In the genomic region with DNA sequence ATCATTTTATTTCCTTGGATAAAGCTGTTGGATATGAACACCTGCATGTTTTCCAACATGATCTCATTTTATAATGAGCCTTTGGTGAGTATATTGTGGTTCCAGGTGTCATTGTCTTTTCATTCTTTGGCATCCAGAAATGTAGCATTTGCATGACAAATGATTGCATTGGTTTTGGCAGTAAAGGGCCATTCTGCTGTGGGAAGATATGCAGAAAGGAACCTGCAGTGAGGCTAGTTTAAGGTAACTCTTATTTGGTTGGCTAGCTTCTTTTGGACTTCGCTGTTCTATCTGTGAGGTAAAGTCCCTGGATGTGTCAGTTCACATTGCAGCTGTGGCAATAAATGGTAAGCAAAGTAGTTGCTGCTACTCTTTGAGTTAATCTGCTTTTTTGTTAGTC, we compare ENCODE assay signal across 27 cellular contexts.
"Had no signal": no experiment of that assay in that cellular context is flagged by ENCODE, and none has a peak within 500 bp of the region (broad histone marks: within the 10 kb centered on the region; RNA-seq: fewer than 3 reads in every experiment).

No MANE protein-coding gene starts in this region.

- H3K4me3 ChIP-seq: gastroesophageal sphincter, ovary, right lobe of liver, skin epidermis, thoracic aorta had no signal

- H3K27me3 Mint-ChIP-seq: activated CD4-positive, alpha-beta memory T cell treated with anti-CD3 and anti-CD28 coated beads for 36 hours; activated CD8-positive, alpha-beta memory T cell treated with anti-CD3 and anti-CD28 coated beads, Interleukin-2, amount 10 ng/mL, durations not matched to agents 7 days and 5 days; activated naive CD4-positive, alpha-beta T cell treated with anti-CD3 and anti-CD28 coated beads, Interleukin-2, amount 50 U/mL, for 24 hours; activated naive CD8-positive, alpha-beta T cell treated with anti-CD3 and anti-CD28 coated beads, Interleukin-2, amount 50 U/mL, for 24 hours; effector memory CD8-positive, alpha-beta T cell; naive B cell; progenitor cell of endocrine pancreas had no signal

- H3K27ac Mint-ChIP-seq: activated CD4-positive, alpha-beta memory T cell treated with anti-CD3 and anti-CD28 coated beads for 36 hours; activated CD8-positive, alpha-beta memory T cell treated with anti-CD3 and anti-CD28 coated beads, Interleukin-2, amount 10 ng/mL, durations not matched to agents 7 days and 5 days; activated naive CD4-positive, alpha-beta T cell treated with anti-CD3 and anti-CD28 coated beads, Interleukin-2, amount 50 U/mL, for 24 hours; activated naive CD8-positive, alpha-beta T cell treated with anti-CD3 and anti-CD28 coated beads, Interleukin-2, amount 50 U/mL, for 24 hours; activated T-helper 2 cell treated with anti-CD3 and anti-CD28 coated beads, Interferon-gamma antibody, Interleukin-2, Interleukin-4, amounts not matched to agents 10 μg/mL and 5 μg/mL and 100 μg/mL, durations not matched to agents 14 hours and 24 hours and 36 hours; effector memory CD8-positive, alpha-beta T cell; mesothelial cell of epicardium; naive B cell; nephron progenitor cell; progenitor cell of endocrine pancreas had no signal

- H3K4me3 Mint-ChIP-seq: activated CD4-positive, alpha-beta memory T cell treated with anti-CD3 and anti-CD28 coated beads for 36 hours; activated CD8-positive, alpha-beta memory T cell treated with anti-CD3 and anti-CD28 coated beads, Interleukin-2, amount 10 ng/mL, durations not matched to agents 7 days and 5 days; activated naive CD4-positive, alpha-beta T cell treated with anti-CD3 and anti-CD28 coated beads, Interleukin-2, amount 50 U/mL, for 24 hours; activated naive CD8-positive, alpha-beta T cell treated with anti-CD3 and anti-CD28 coated beads, Interleukin-2, amount 50 U/mL, for 24 hours; effector memory CD8-positive, alpha-beta T cell; mesothelial cell of epicardium; naive B cell; nephron progenitor cell had no signal

- H3K9me3 Mint-ChIP-seq: mesothelial cell of epicardium, nephron progenitor cell had no signal

- ATAC-seq: activated CD4-positive, CD25-positive, alpha-beta regulatory T cell treated with anti-CD3 and anti-CD28 coated beads, Interleukin-2, amount 50 U/mL, for 24 hours; activated CD8-positive, alpha-beta memory T cell treated with anti-CD3 and anti-CD28 coated beads, Interleukin-2, amount 10 ng/mL, durations not matched to agents 7 days and 5 days; activated naive CD8-positive, alpha-beta T cell treated with anti-CD3 and anti-CD28 coated beads, Interleukin-2, amount 50 U/mL, for 24 hours; effector memory CD8-positive, alpha-beta T cell; gastroesophageal sphincter; left colon; right lobe of liver; stimulated activated naive CD8-positive, alpha-beta T cell treated with anti-CD3 and anti-CD28 coated beads, Interleukin-15, Interleukin-2, amounts not matched to agents 100 U/mL and 50 U/mL, for 24 hours had no signal

- H3K36me3 Mint-ChIP-seq: activated CD4-positive, alpha-beta memory T cell treated with anti-CD3 and anti-CD28 coated beads for 36 hours; activated CD8-positive, alpha-beta memory T cell treated with anti-CD3 and anti-CD28 coated beads, Interleukin-2, amount 10 ng/mL, durations not matched to agents 7 days and 5 days; activated naive CD4-positive, alpha-beta T cell treated with anti-CD3 and anti-CD28 coated beads, Interleukin-2, amount 50 U/mL, for 24 hours; mesothelial cell of epicardium; naive B cell had no signal

- H3K27ac ChIP-seq: gastroesophageal sphincter, ovary, right lobe of liver, skin epidermis, thoracic aorta had no signal

- DNase-seq: activated CD4-positive, alpha-beta memory T cell treated with anti-CD3 and anti-CD28 coated beads for 36 hours; activated CD4-positive, alpha-beta T cell treated with anti-CD3 and anti-CD28 coated beads for 48 hours; activated CD8-positive, alpha-beta memory T cell treated with anti-CD3 and anti-CD28 coated beads, Interleukin-2, amount 10 ng/mL, durations not matched to agents 7 days and 5 days; activated naive CD8-positive, alpha-beta T cell treated with anti-CD3 and anti-CD28 coated beads, Interleukin-2, amount 50 U/mL, for 24 hours; activated T-cell treated with anti-CD3 and anti-CD28 coated beads, Interleukin-2, amount 50 U/mL, for 48 hours; caudate nucleus; cortex of kidney; effector memory CD8-positive, alpha-beta T cell; hippocampal formation; left colon; mammary epithelial cell; naive B cell; nephron progenitor cell; ovary; right lobe of liver; stimulated activated CD4-positive, alpha-beta T cell treated with anti-CD3 and anti-CD28 coated beads, Interleukin-12 subunit alpha, Interleukin-12 subunit beta, amount 100 ng/mL, for 4 hours; stimulated activated CD4-positive, alpha-beta T cell treated with anti-CD3 and anti-CD28 coated beads, Interleukin-4, amount 100 ng/mL, for 1 hour; stimulated activated naive CD8-positive, alpha-beta T cell treated with anti-CD3 and anti-CD28 coated beads, Interleukin-15, Interleukin-2, amounts not matched to agents 100 U/mL and 50 U/mL, for 24 hours; trophoblast cell had no signal

- H3K9me3 ChIP-seq: gastroesophageal sphincter, ovary, right lobe of liver, thoracic aorta had no signal

- H3K4me1 Mint-ChIP-seq: activated CD8-positive, alpha-beta memory T cell treated with anti-CD3 and anti-CD28 coated beads, Interleukin-2, amount 10 ng/mL, durations not matched to agents 7 days and 5 days; activated naive CD4-positive, alpha-beta T cell treated with anti-CD3 and anti-CD28 coated beads, Interleukin-2, amount 50 U/mL, for 24 hours; activated naive CD8-positive, alpha-beta T cell treated with anti-CD3 and anti-CD28 coated beads, Interleukin-2, amount 50 U/mL, for 24 hours; mesothelial cell of epicardium; naive B cell; nephron progenitor cell had no signal

- H3K36me3 ChIP-seq: gastroesophageal sphincter, ovary, right lobe of liver, thoracic aorta had no signal

- H3K4me1 ChIP-seq: gastroesophageal sphincter, right lobe of liver had no signal

- H3K27me3 ChIP-seq: gastroesophageal sphincter, ovary, right lobe of liver had no signal
